ENCODE assay signal across 8 cellular contexts in the genomic region with DNA sequence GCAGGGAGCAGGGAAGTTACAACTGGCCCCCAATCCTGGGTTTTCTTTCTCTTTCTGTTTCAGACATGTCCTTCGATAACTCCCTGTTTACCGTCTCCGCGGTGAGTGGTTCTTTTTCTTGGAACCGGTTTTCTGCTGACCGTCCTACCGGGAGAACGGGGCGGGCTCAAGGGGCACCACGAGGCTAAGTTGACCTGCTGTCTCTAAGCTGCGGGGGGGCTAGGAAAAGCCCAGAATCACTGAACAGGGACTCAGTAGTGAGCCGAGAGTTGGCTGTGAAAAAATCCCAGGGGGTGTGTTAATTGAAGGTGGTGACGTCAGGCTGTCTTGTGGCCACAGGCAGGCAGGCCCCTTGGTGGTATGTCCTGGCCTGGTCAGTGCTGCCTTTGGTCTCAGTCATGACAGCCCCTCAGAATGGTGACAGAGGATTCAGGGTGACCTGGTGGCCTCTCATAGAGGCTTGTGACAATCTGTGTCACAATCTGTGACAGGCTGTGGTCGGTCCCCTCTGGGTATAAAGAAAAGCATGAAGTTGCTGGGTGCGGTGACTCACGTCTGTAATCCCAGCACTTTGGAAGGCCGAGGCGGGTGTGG. TPM values are rescaled to one million over a fixed set of nuclear protein-coding genes. Genes with fewer than 3 reads are reported as not detected.
DNase-seq lines count a peak whose midpoint lies in the region; ATAC-seq, FAIRE-seq and TF ChIP-seq lines count a peak whose summit lies in the region.

No MANE protein-coding gene starts in this region.

- H3K4me3 ChIP-seq in AG10803 (ENCODE audit: low read length), result no peak overlapping the region
- H3K4me3 ChIP-seq in Karpas-422 (ENCODE audit: low read length), result no peak overlapping the region
- no peak overlapping the region for H3K4me3 ChIP-seq in bronchial epithelial cell (ENCODE audit: low read depth, low read length)
- no peak overlapping the region for H3K4me3 ChIP-seq in mucosa of descending colon

- no peak for FAIRE-seq in bronchial epithelial cell (lab: Jason Lieb, UNC)

- peak; percentile 26 for DNase-seq in AG10803 (ENCODE audit: low read depth)
- no peak for DNase-seq in Karpas-422
- peak; percentile 61 for DNase-seq in bronchial epithelial cell (ENCODE audit: low read depth)
- DNase-seq in mucosa of descending colon, result peak in 1 of 3 donors; percentile 23
- DNase-seq in GM19238 (ENCODE audit: insufficient read length, low spot score), result no peak
- DNase-seq in effector CD8-positive, alpha-beta T cell (lab: John Stamatoyannopoulos, UW), result no peak
- DNase-seq in NCI-H526 (lab: John Stamatoyannopoulos, UW), result no peak

- intact Hi-C loops in mucosa of descending colon (cut with DNase I, micrococcal nuclease), result loop anchor here in 1 of 2 donors (10.0 kb wide), 1 partner anchor 148 kb away; a partner anchor contains a TSS

- no peaks in the 10 kb centered on the region for H3K9me3 ChIP-seq in Karpas-422 (ENCODE audit: low read length)
- no peaks in the 10 kb centered on the region for H3K9me3 ChIP-seq in mucosa of descending colon

- no peak for TF ChIP-seq CTCF in AG10803 (conservative IDR thresholded peaks at IDR 0.05; ENCODE audit: low read length)
- no peak for TF ChIP-seq CTCF in bronchial epithelial cell (IDR thresholded peaks at IDR 0.05; ENCODE audit: insufficient read depth, low read length, severe bottlenecking)
- TF ChIP-seq CTCF in mucosa of descending colon (IDR thresholded peaks at IDR 0.05), result no peak

- no peak overlapping the region for H3K27ac ChIP-seq in Karpas-422 (ENCODE audit: low read length)

- H3K9ac ChIP-seq in Karpas-422 (ENCODE audit: low read length), result no peak overlapping the region

- ATAC-seq in mucosa of descending colon, result peak; percentile 4
- no peak for ATAC-seq in HG02970 (IDR thresholded peaks at IDR 0.05; ENCODE audit: low FRiP score, unreplicated experiment)

- H4K20me1 ChIP-seq in Karpas-422 (ENCODE audit: insufficient read depth, low read depth, low read length), result no peaks in the 10 kb centered on the region

- H3K9me2 ChIP-seq in Karpas-422 (replicated peaks; ENCODE audit: insufficient read depth, low read length), result no peaks in the 10 kb centered on the region

- H3K79me2 ChIP-seq in Karpas-422 (ENCODE audit: low read length), result no peaks in the 10 kb centered on the region

- no peaks in the 10 kb centered on the region for H3K27me3 ChIP-seq in Karpas-422 (ENCODE audit: low read length)
- H3K27me3 ChIP-seq in bronchial epithelial cell (ENCODE audit: control insufficient read depth, insufficient read depth, low read length), result no peaks in the 10 kb centered on the region

- H3K4me1 ChIP-seq in Karpas-422 (ENCODE audit: low read length) (peaks cover 34% of the 10 kb centered on the region), mucosa of descending colon (ENCODE audit: low read depth) (no peaks in the 10 kb centered on the region)

- H3K36me3 ChIP-seq in Karpas-422 (ENCODE audit: insufficient read depth, low read length) (no peaks in the 10 kb centered on the region), bronchial epithelial cell (ENCODE audit: control insufficient read depth, insufficient read depth, low read length) (no peaks in the 10 kb centered on the region), mucosa of descending colon (ENCODE audit: low read depth) (no peaks in the 10 kb centered on the region)

- H3K4me2 ChIP-seq in Karpas-422 (ENCODE audit: low read depth, low read length, poor library complexity, severe bottlenecking), result no peak overlapping the region

- H2AFZ ChIP-seq in Karpas-422 (ENCODE audit: low read length), result peak overlapping the region; percentile 66; the same call in 1 of the 2 replicates

RNA-seq across cellular contexts. Expression of a gene that starts 8.1 kb away (rescaled TPM):
- total RNA-seq in Karpas-422 (2014; rRNA removed; shearing (Covaris generic); ENCODE audit: low replicate concordance), result 32.7 and 38.2 TPM in 2 replicates
- total RNA-seq in bronchial epithelial cell (9.2 and 14.3 TPM in 2 replicates), mucosa of descending colon (10 to 100 TPM; 49.1 to 54.3 (median 49.7) TPM)

RNA-seq across cellular contexts. Expression of a gene that starts 15.0 kb away (rescaled TPM):
- total RNA-seq in Karpas-422 (2014; rRNA removed; shearing (Covaris generic); ENCODE audit: low replicate concordance), result 6.1 and 12.9 TPM in 2 replicates
- total RNA-seq in bronchial epithelial cell (0.26 and 0.38 TPM in 2 replicates), mucosa of descending colon (1 to 10 TPM in 1 of 3 donors, under 1 TPM in 2; 0.64 to 1.9 (median 0.73) TPM)

RNA-seq across cellular contexts. Expression of a gene that starts 27.2 kb away (rescaled TPM):
- total RNA-seq in Karpas-422 (2014; rRNA removed; shearing (Covaris generic); ENCODE audit: low replicate concordance), result 10.2 and 24.4 TPM in 2 replicates
- total RNA-seq in bronchial epithelial cell (42.0 and 45.3 TPM in 2 replicates), mucosa of descending colon (10 to 100 TPM; 12.8 to 24.7 (median 15.3) TPM)

Comparison
In these comparisons a context has a peak if more than half of its experiments do, and no peak if none do; other contexts are left out.
1. DNase-seq: peak in AG10803 (single experiment) and bronchial epithelial cell (single experiment); none in Karpas-422 (single experiment), GM19238 (single experiment), effector CD8-positive, alpha-beta T cell (single experiment) and NCI-H526 (0 of 2).